ENCODE assay signal across 13 cellular contexts in genomic region chr2:241666627-241667400, GRCh38. TPM values are rescaled to one million over a fixed set of nuclear protein-coding genes. Genes with fewer than 3 reads are reported as not detected.
DNase-seq lines count a peak whose midpoint lies in the region; ATAC-seq and TF ChIP-seq lines count a peak whose summit lies in the region.
"Had no signal": no experiment of that assay in that cellular context is flagged by ENCODE, and none has a peak within 500 bp of the region (broad histone marks: within the 10 kb centered on the region; RNA-seq: fewer than 3 reads in every experiment).

No MANE protein-coding gene starts in this region.

- POLR2A ChIA-PET in IMR-90 (lab: Charles Lee; ENCODE audit: unreplicated experiment) = no interaction called here

- CTCF ChIA-PET in IMR-90 (lab: Yijun Ruan, JAX) = no interaction called here

- H2BK20ac ChIP-seq in IMR-90 (ENCODE audit: low read depth, low read length) = no peak overlapping the region

- BruUV-seq in IMR-90 (replicated peaks; lab: Mats Ljungman, UMichigan) = no TSS peak

- H3K23ac ChIP-seq in IMR-90 (ENCODE audit: low read depth, low read length) (no peak overlapping the region), mesendoderm (ENCODE audit: low read length) (no peak overlapping the region)

- H3K27ac ChIP-seq in IMR-90 (ENCODE audit: insufficient read depth, low read length) (no peak overlapping the region), mesendoderm (ENCODE audit: low read depth, low read length) (no peak overlapping the region)
- H3K27ac ChIP-seq: body of pancreas had no signal

- H2AK5ac ChIP-seq in IMR-90 (ENCODE audit: low read depth, low read length) (peak overlapping the region; percentile 9; the same call in 1 of the 2 replicates), mesendoderm (ENCODE audit: low read length) (no peak overlapping the region)

- no peak overlapping the region for H3K14ac ChIP-seq in IMR-90 (replicated peaks; ENCODE audit: low read depth, low read length)

- H2AFZ ChIP-seq in IMR-90 (replicated peaks; ENCODE audit: low read length, poor library complexity) = peak overlapping the region; percentile 67

- H3K18ac ChIP-seq in IMR-90 (ENCODE audit: low read depth, low read length) = no peak overlapping the region
- H3K18ac ChIP-seq in mesendoderm (ENCODE audit: low read length) = no peak overlapping the region

- H4K20me1 ChIP-seq in IMR-90 (ENCODE audit: insufficient read depth, low read length) = peaks cover 16% of the 10 kb centered on the region

- TF ChIP-seq CTCF in IMR-90 (conservative IDR thresholded peaks at IDR 0.05; ENCODE audit: low read depth, low read length) = no peak
- no peak for TF ChIP-seq CTCF in astrocyte of the spinal cord (IDR thresholded peaks at IDR 0.05; ENCODE audit: low read depth, low read length)
- no peak for TF ChIP-seq CTCF in lower leg skin (IDR thresholded peaks at IDR 0.05)

- no peak for TF ChIP-seq RAD21 in IMR-90 (IDR thresholded peaks at IDR 0.05; ENCODE audit: low read length)

- peaks cover 3% of the 10 kb centered on the region; the same call in 1 of the 2 replicates for H3K9me1 ChIP-seq in IMR-90 (ENCODE audit: insufficient read depth, low read length)

- in situ Hi-C loops in IMR-90 (cut with MboI; ENCODE audit: low sequenced_read_pairs) = loop anchor here (5.0 to 25.0 kb wide), 2 partner anchors 210 to 805 kb away; partner anchors contain the start of gene AGXT
- in situ Hi-C loops in astrocyte of the spinal cord (cut with HindIII; ENCODE audit: low sequenced_read_pairs) = no loop called here

- no peak overlapping the region for H3K4me2 ChIP-seq in IMR-90 (ENCODE audit: low read depth, low read length)
- H3K4me2 ChIP-seq in mesendoderm (ENCODE audit: low read length) = no peak overlapping the region

- H2BK120ac ChIP-seq in IMR-90 (ENCODE audit: low read depth, low read length) (no peak overlapping the region), mesendoderm (ENCODE audit: low read depth, low read length) (no peak overlapping the region)

- H3K27me3 ChIP-seq in IMR-90 (ENCODE audit: control insufficient read depth, insufficient read depth, low read length) (no peaks in the 10 kb centered on the region), mesendoderm (ENCODE audit: insufficient read depth, low read length, poor library complexity) (no peaks in the 10 kb centered on the region)
- H3K27me3 ChIP-seq: body of pancreas had no signal

- H3K9ac ChIP-seq in IMR-90 (ENCODE audit: low read depth, low read length) (no peak overlapping the region), mesendoderm (ENCODE audit: low read length) (no peak overlapping the region)

- H3K4me3 ChIP-seq in IMR-90 (ENCODE audit: insufficient read depth, low read depth, low read length) (no peak overlapping the region), astrocyte of the spinal cord (ENCODE audit: low read depth, low read length) (no peak overlapping the region), mesendoderm (ENCODE audit: low read length) (no peak overlapping the region), lower leg skin (ENCODE audit: low read depth, poor library complexity, severe bottlenecking) (no peak overlapping the region)
- H3K4me3 ChIP-seq: body of pancreas had no signal

- H3K79me1 ChIP-seq in IMR-90 (ENCODE audit: low read depth in 1 of 2, low read length in 2 of 2) (peaks cover 3 to 15% of the 10 kb centered on the region in 2 experiments; a peak in 3 of 4 replicates), mesendoderm (ENCODE audit: low read length) (peaks cover 2% of the 10 kb centered on the region)

- H2BK15ac ChIP-seq in IMR-90 (ENCODE audit: low read depth, low read length) = no peak overlapping the region
- H2BK15ac ChIP-seq in mesendoderm (replicated peaks; ENCODE audit: low read depth) = no peak overlapping the region

- H3K56ac ChIP-seq in IMR-90 (ENCODE audit: extremely low read depth, insufficient read depth, low read length) = no peak overlapping the region
- H3K56ac ChIP-seq in mesendoderm (ENCODE audit: low read length) = no peak overlapping the region

- ATAC-seq in IMR-90 (ENCODE audit: low read depth) (no peak), HG02885 (IDR thresholded peaks at IDR 0.05; ENCODE audit: poor library complexity, unreplicated experiment) (no peak), GM21360 (IDR thresholded peaks at IDR 0.05; ENCODE audit: unreplicated experiment) (no peak)
- ATAC-seq: body of pancreas had no signal

- H2BK5ac ChIP-seq in IMR-90 (ENCODE audit: low read depth, low read length, poor library complexity, severe bottlenecking) (no peak overlapping the region), mesendoderm (ENCODE audit: low read length) (no peak overlapping the region)

- H3K4me1 ChIP-seq in IMR-90 (ENCODE audit: control insufficient read depth, insufficient read depth, low read length) = peaks cover 15% of the 10 kb centered on the region
- H3K4me1 ChIP-seq in mesendoderm (ENCODE audit: control insufficient read depth, low read depth, low read length) = no peaks in the 10 kb centered on the region
- H3K4me1 ChIP-seq: body of pancreas had no signal

- WGBS in IMR-90 (ENCODE audit: extremely low coverage in 2 of 2, insufficient read length in 1 of 2), 2 experiments = 50% methylated on average over 22 of the region's 42 CpGs; no CpG with 5 or more reads in 1 of the 2 experiments
- no CpG with 5 or more reads among the region's 42 CpGs for WGBS in mesendoderm (ENCODE audit: extremely low coverage, insufficient coverage, low lambda C conversion rate)
- 81 to 83% methylated on average over 40 to 42 of the region's 42 CpGs for WGBS in lower leg skin, 2 donors

- TF ChIP-seq POLR2A in IMR-90 (IDR thresholded peaks at IDR 0.05; ENCODE audit: low read depth, low read length) (no peak), lower leg skin (IDR thresholded peaks at IDR 0.05) (no peak)

- H4K8ac ChIP-seq in IMR-90 (ENCODE audit: low read depth in 2 of 2, low read length in 2 of 2) (0 out of 4 replicates have a peak overlapping the region, but pooled peaks of 1 of the 2 experiments have one; percentile 5), mesendoderm (ENCODE audit: low read depth, low read length) (no peak overlapping the region)

- H3K4ac ChIP-seq in IMR-90 (ENCODE audit: low read depth, low read length) (no peak overlapping the region), mesendoderm (ENCODE audit: low read depth, low read length) (no peak overlapping the region)

- dilution Hi-C loops in IMR-90 (cut with HindIII; ENCODE audit: low sequenced_read_pairs, unreplicated experiment) = no loop called here

- intact Hi-C loops in IMR-90 (cut with micrococcal nuclease) (no loop called here), lower leg skin (cut with DNase I; ENCODE audit: low total_unique reads) (no loop called here)

- H3K9me3 ChIP-seq in IMR-90 (ENCODE audit: control insufficient read depth, insufficient read depth, low read length) = no peaks in the 10 kb centered on the region
- H3K9me3 ChIP-seq: body of pancreas had no signal

- no peaks in the 10 kb centered on the region for H3K79me2 ChIP-seq in mesendoderm (ENCODE audit: control insufficient read depth, insufficient read depth, low read length)

- H2AK9ac ChIP-seq in IMR-90 (replicated peaks; ENCODE audit: low read depth, low read length, poor library complexity) = peak overlapping the region; percentile 23

- H4K91ac ChIP-seq in IMR-90 (ENCODE audit: insufficient read depth, low read depth, low read length) = no peak overlapping the region

- H3K36me3 ChIP-seq in IMR-90 (ENCODE audit: control insufficient read depth, insufficient read depth, low read length) (peaks cover 40% of the 10 kb centered on the region), mesendoderm (ENCODE audit: control insufficient read depth, insufficient read depth, low read length) (peaks cover 5% of the 10 kb centered on the region)

- H4K5ac ChIP-seq in IMR-90 (ENCODE audit: low read depth, low read length) = no peak overlapping the region
- H4K5ac ChIP-seq in mesendoderm (ENCODE audit: low read length) = no peak overlapping the region

- DNase-seq in IMR-90 = peak; percentile 23
- DNase-seq in astrocyte of the spinal cord (ENCODE audit: low read depth, low spot score) = peak; percentile 51
- peak; percentile 36 for DNase-seq in mesendoderm
- no peak for DNase-seq in lower leg skin (ENCODE audit: low spot score in 2 of 2)
- DNase-seq: activated CD4-positive, alpha-beta memory T cell treated with anti-CD3 and anti-CD28 coated beads, Interleukin-2, amount 10 ng/mL, durations not matched to agents 7 days and 5 days; body of pancreas; kidney glomerular epithelial cell; NCI-H2171; stimulated activated CD4-positive, alpha-beta T cell treated with anti-CD3 and anti-CD28 coated beads, Interleukin-1b, Interleukin-23, amount 100 ng/mL, for 48 hours; stimulated activated CD8-positive, alpha-beta memory T cell treated with anti-CD3 and anti-CD28 coated beads, Interleukin-4, amount 100 ng/mL, for 48 hours; trophoblast cell had no signal

TF ChIP-seq in IMR-90, 13 proteins besides CTCF, POLR2A, EP300 and RAD21 (continues in another document):
- TF ChIP-seq MAZ (IDR thresholded peaks at IDR 0.05; ENCODE audit: borderline replicate concordance, low read depth, low read length) (no peak), NFE2L2 (IDR thresholded peaks at IDR 0.05; ENCODE audit: low read depth, low read length) (no peak)

RNA-seq across cellular contexts. Expression of gene DTYMK, which starts 19.8 kb away (rescaled TPM):
- total RNA-seq in IMR-90 (2012; rRNA removed) (31.7 and 32.8 TPM in 2 replicates), lower leg skin (10 to 100 TPM in 3 of 4 donors, 1 to 10 TPM in 1; 6.6 to 16.2 (median 12.0) TPM)
- polyA plus RNA-seq in IMR-90 (2012; rRNA removed) = 50.1 and 50.5 TPM in 2 replicates
- polyA plus RNA-seq in IMR-90 (2012; cell fraction: cytosol; rRNA removed) = 40.6 and 60.0 TPM in 2 replicates
- 20.9 and 27.0 TPM in 2 replicates for polyA plus RNA-seq in IMR-90 (2012; cell fraction: nucleus; rRNA removed; ENCODE audit: low replicate concordance)
- 58.2 TPM for polyA plus RNA-seq in mesendoderm (2013, experiment 1 of 2)
- polyA plus RNA-seq in mesendoderm (2013, experiment 2 of 2) = 58.3 TPM

RNA-seq across cellular contexts. Expression of gene ATG4B, which starts 29.3 kb away (rescaled TPM):
- total RNA-seq in IMR-90 (2012; rRNA removed) (102 and 146 TPM in 2 replicates), lower leg skin (10 to 100 TPM; 48.4 to 86.2 (median 63.3) TPM)
- polyA plus RNA-seq in IMR-90 (2012; rRNA removed) = 98.4 and 113 TPM in 2 replicates
- polyA plus RNA-seq in IMR-90 (2012; cell fraction: cytosol; rRNA removed) = 52.3 and 78.0 TPM in 2 replicates
- polyA plus RNA-seq in IMR-90 (2012; cell fraction: nucleus; rRNA removed; ENCODE audit: low replicate concordance) = 374 and 431 TPM in 2 replicates
- polyA plus RNA-seq in mesendoderm (2013, experiment 1 of 2) = 52.9 TPM
- polyA plus RNA-seq in mesendoderm (2013, experiment 2 of 2) = 53.9 TPM

RNA-seq across cellular contexts. Expression of gene THAP4, which starts 29.9 kb away (rescaled TPM):
- total RNA-seq in IMR-90 (2012; rRNA removed) (33.9 and 42.2 TPM in 2 replicates), lower leg skin (10 to 100 TPM; 52.4 to 60.7 (median 58.3) TPM)
- 55.1 and 60.3 TPM in 2 replicates for polyA plus RNA-seq in IMR-90 (2012; rRNA removed)
- 53.0 and 64.7 TPM in 2 replicates for polyA plus RNA-seq in IMR-90 (2012; cell fraction: cytosol; rRNA removed)
- 20.5 and 32.9 TPM in 2 replicates for polyA plus RNA-seq in IMR-90 (2012; cell fraction: nucleus; rRNA removed; ENCODE audit: low replicate concordance)
- 74.2 TPM for polyA plus RNA-seq in mesendoderm (2013, experiment 1 of 2)
- polyA plus RNA-seq in mesendoderm (2013, experiment 2 of 2) = 76.2 TPM

RNA-seq across cellular contexts. Expression of gene ING5, which starts 35.0 kb away (rescaled TPM):
- total RNA-seq in IMR-90 (2012; rRNA removed) = 16.7 and 38.9 TPM in 2 replicates
- 36.1 and 36.5 TPM in 2 replicates for polyA plus RNA-seq in IMR-90 (2012; rRNA removed)
- 28.4 and 31.1 TPM in 2 replicates for polyA plus RNA-seq in IMR-90 (2012; cell fraction: cytosol; rRNA removed)
- 107 and 146 TPM in 2 replicates for polyA plus RNA-seq in IMR-90 (2012; cell fraction: nucleus; rRNA removed; ENCODE audit: low replicate concordance)
- polyA plus RNA-seq in mesendoderm (2013, experiment 1 of 2) = 27.1 TPM
- 26.3 TPM for polyA plus RNA-seq in mesendoderm (2013, experiment 2 of 2)
- 10 to 100 TPM; 31.6 to 73.9 (median 35.7) TPM for total RNA-seq in lower leg skin

Comparison
In these comparisons a context has a peak if more than half of its experiments do, and no peak if none do; other contexts are left out.
1. DNase-seq: peak in IMR-90 (single experiment), astrocyte of the spinal cord (single experiment) and mesendoderm (single experiment); none in lower leg skin (0 of 2).